ENCODE assay signal across 1 cellular context in the genomic region with DNA sequence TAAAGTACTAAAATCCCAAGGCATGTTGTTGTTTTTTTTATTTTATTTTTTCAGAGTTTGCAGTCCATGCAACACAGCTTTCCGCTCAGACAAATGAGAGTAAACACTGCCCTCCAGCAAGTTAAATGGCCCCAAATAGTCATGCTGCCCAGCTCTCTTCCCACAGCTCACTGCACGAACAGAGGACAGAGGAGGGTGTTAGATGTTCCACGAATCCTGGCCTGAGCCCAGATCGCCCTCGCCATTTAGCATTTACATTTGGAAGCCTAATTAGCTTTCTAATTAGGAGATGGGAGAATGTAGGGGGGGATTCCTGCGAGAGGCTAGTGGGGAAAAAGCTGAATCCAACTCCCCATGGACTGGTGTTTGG.
TF ChIP-seq lines count a peak whose summit lies in the region.

No MANE protein-coding gene starts in this region.

TF ChIP-seq in IMR-90, 13 proteins besides CTCF, POLR2A, EP300 and RAD21 (continued from another document):
- TF ChIP-seq, protein P1, sequence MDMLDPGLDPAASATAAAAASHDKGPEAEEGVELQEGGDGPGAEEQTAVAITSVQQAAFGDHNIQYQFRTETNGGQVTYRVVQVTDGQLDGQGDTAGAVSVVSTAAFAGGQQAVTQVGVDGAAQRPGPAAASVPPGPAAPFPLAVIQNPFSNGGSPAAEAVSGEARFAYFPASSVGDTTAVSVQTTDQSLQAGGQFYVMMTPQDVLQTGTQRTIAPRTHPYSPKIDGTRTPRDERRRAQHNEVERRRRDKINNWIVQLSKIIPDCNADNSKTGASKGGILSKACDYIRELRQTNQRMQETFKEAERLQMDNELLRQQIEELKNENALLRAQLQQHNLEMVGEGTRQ (IDR thresholded peaks at IDR 0.05; ENCODE audit: low read depth, low read length) = no peak
- TF ChIP-seq NFE2L2 (IDR thresholded peaks at IDR 0.05; ENCODE audit: low read depth, low read length) (no peak), MAFK (IDR thresholded peaks at IDR 0.05; ENCODE audit: low read depth, low read length) (no peak)
TF ChIP-seq in IMR-90: peak in this region for 0.
